Comparison of ENCODE assay signal across 1 cellular context in the genomic region with DNA sequence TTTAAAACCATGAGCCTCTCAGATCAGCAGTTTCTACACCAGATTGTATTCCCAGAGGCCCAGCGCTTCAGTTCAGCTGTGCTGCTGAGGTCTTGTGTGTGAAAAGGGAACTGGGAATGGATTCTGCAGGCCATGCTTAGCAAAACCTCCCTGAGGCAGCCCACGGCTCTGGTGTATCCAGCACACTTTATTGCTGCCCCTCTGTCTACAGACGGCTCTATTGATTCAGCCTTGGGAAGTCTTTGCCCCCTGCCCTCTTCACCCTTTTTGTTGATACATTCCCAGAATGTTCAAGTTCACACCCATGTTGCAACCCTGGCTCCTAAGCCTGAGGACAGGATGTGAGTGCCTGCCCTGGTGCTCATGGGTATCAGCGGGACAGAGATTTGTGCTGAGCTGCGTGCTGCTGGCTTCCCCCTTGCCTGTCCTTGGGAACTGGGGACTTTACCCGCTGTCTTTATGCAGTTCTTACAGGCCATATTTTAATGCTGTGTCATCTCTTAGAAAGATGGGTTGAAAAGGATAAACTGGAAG.
TF ChIP-seq lines count a peak whose summit lies in the region.

No MANE protein-coding gene starts in this region.

TF ChIP-seq in HepG2, 621 proteins besides CTCF, POLR2A, EP300 and RAD21 (continued from another document and continues in another):
- TF ChIP-seq SP4 (CRISPR knock-in tag; IDR thresholded peaks at IDR 0.05) (peak; percentile 68; the same call in 1 of the 2 replicates), ZSCAN31 (CRISPR knock-in tag; IDR thresholded peaks at IDR 0.05; ENCODE audit: low read depth) (peak; percentile 65; the same call in 1 of the 2 replicates), ZNF20 (CRISPR knock-in tag; IDR thresholded peaks at IDR 0.05) (no peak), KAT8 (CRISPR knock-in tag; IDR thresholded peaks at IDR 0.05) (peak; percentile 83), ZNF660 (CRISPR knock-in tag; IDR thresholded peaks at IDR 0.05; ENCODE audit: borderline replicate concordance, low read depth) (no peak), BCLAF1 (IDR thresholded peaks at IDR 0.05) (no peak), MTF2 (CRISPR knock-in tag; IDR thresholded peaks at IDR 0.05; ENCODE audit: borderline replicate concordance) (no peak), NFYB (CRISPR knock-in tag; IDR thresholded peaks at IDR 0.05) (no peak), MEF2D (CRISPR knock-in tag; IDR thresholded peaks at IDR 0.05) (peak; percentile 97), KMT2A (CRISPR knock-in tag; IDR thresholded peaks at IDR 0.05) (peak; percentile 91), ARID5B (CRISPR knock-in tag; IDR thresholded peaks at IDR 0.05) (peak; percentile 99), CSRNP1 (CRISPR knock-in tag; IDR thresholded peaks at IDR 0.05) (peak; percentile 37; the same call in 1 of the 2 replicates), ZBTB26 (CRISPR knock-in tag; IDR thresholded peaks at IDR 0.05; ENCODE audit: borderline replicate concordance) (peak; percentile 67; the same call in 1 of the 2 replicates), ZBTB20 (CRISPR knock-in tag; IDR thresholded peaks at IDR 0.05; ENCODE audit: borderline replicate concordance, low read depth) (peak; percentile 90; the same call in 1 of the 2 replicates), EHMT2 (IDR thresholded peaks at IDR 0.05; ENCODE audit: borderline replicate concordance, low read depth, low read length) (no peak), ISL2 (CRISPR knock-in tag; IDR thresholded peaks at IDR 0.05) (peak; percentile 95), STAG1 (CRISPR knock-in tag; IDR thresholded peaks at IDR 0.05) (peak; percentile 41), TEAD2 (CRISPR knock-in tag; IDR thresholded peaks at IDR 0.05) (no peak), NFKBIZ (CRISPR knock-in tag; IDR thresholded peaks at IDR 0.05) (peak; percentile 90; the same call in 1 of the 2 replicates), SMARCE1 (IDR thresholded peaks at IDR 0.05; ENCODE audit: borderline replicate concordance) (no peak), REPIN1 (CRISPR knock-in tag; IDR thresholded peaks at IDR 0.05; ENCODE audit: borderline replicate concordance, low read depth) (peak; percentile 98), CCAR2 (optimal IDR thresholded peaks at IDR 0.05; ENCODE audit: low read depth, low read length) (no peak), ZNF556 (CRISPR knock-in tag; IDR thresholded peaks at IDR 0.05; ENCODE audit: borderline replicate concordance) (peak; percentile 78; the same call in 1 of the 2 replicates), ZNF772 (CRISPR knock-in tag; IDR thresholded peaks at IDR 0.05) (peak; percentile 60; the same call in 1 of the 2 replicates), JDP2 (CRISPR knock-in tag; IDR thresholded peaks at IDR 0.05; ENCODE audit: borderline replicate concordance) (peak; percentile 59; the same call in 1 of the 2 replicates), ZNF256 (CRISPR knock-in tag; conservative IDR thresholded peaks at IDR 0.05) (no peak), NFYC (CRISPR knock-in tag; IDR thresholded peaks at IDR 0.05) (no peak; the same call in 1 of the 2 replicates), JUND (CRISPR knock-in tag; IDR thresholded peaks at IDR 0.05) (peak; percentile 63; the same call in 1 of the 2 replicates), ZNF552 (CRISPR knock-in tag; IDR thresholded peaks at IDR 0.05; ENCODE audit: borderline replicate concordance) (0 out of 2 replicates have a peak, but pooled peaks have one; percentile 28), PBX3 (CRISPR knock-in tag; IDR thresholded peaks at IDR 0.05; ENCODE audit: borderline replicate concordance) (no peak), KLF12 (CRISPR knock-in tag; IDR thresholded peaks at IDR 0.05; ENCODE audit: borderline replicate concordance) (0 out of 2 replicates have a peak, but pooled peaks have one; percentile 72), TAF1 (CRISPR knock-in tag; IDR thresholded peaks at IDR 0.05) (no peak)
- TF ChIP-seq, protein P1, sequence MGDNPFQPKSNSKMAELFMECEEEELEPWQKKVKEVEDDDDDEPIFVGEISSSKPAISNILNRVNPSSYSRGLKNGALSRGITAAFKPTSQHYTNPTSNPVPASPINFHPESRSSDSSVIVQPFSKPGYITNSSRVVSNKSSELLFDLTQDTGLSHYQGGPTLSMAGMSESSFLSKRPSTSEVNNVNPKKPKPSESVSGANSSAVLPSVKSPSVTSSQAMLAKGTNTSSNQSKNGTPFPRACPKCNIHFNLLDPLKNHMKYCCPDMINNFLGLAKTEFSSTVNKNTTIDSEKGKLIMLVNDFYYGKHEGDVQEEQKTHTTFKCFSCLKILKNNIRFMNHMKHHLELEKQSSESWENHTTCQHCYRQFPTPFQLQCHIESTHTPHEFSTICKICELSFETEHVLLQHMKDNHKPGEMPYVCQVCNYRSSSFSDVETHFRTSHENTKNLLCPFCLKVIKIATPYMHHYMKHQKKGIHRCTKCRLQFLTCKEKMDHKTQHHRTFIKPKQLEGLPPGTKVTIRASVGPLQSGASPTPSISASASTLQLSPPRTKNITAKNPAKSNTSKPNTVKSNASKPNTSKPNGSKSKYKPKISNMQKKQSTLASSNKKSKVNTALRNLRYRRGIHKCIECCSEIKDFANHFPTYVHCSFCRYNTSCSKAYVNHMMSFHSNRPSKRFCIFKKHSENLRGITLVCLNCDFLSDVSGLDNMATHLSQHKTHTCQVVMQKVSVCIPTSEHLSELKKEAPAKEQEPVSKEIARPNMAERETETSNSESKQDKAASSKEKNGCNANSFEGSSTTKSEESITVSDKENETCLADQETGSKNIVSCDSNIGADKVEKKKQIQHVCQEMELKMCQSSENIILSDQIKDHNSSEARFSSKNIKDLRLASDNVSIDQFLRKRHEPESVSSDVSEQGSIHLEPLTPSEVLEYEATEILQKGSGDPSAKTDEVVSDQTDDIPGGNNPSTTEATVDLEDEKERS (CRISPR knock-in tag; IDR thresholded peaks at IDR 0.05): peak; percentile 95
- TF ChIP-seq, protein P2, sequence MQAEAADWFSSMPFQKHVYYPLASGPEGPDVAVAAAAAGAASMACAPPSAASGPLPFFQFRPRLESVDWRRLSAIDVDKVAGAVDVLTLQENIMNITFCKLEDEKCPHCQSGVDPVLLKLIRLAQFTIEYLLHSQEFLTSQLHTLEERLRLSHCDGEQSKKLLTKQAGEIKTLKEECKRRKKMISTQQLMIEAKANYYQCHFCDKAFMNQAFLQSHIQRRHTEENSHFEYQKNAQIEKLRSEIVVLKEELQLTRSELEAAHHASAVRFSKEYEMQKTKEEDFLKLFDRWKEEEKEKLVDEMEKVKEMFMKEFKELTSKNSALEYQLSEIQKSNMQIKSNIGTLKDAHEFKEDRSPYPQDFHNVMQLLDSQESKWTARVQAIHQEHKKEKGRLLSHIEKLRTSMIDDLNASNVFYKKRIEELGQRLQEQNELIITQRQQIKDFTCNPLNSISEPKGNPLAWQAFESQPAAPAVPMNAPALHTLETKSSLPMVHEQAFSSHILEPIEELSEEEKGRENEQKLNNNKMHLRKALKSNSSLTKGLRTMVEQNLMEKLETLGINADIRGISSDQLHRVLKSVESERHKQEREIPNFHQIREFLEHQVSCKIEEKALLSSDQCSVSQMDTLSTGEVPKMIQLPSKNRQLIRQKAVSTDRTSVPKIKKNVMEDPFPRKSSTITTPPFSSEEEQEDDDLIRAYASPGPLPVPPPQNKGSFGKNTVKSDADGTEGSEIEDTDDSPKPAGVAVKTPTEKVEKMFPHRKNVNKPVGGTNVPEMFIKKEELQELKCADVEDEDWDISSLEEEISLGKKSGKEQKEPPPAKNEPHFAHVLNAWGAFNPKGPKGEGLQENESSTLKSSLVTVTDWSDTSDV (CRISPR knock-in tag; IDR thresholded peaks at IDR 0.05): no peak
- TF ChIP-seq, protein P3, sequence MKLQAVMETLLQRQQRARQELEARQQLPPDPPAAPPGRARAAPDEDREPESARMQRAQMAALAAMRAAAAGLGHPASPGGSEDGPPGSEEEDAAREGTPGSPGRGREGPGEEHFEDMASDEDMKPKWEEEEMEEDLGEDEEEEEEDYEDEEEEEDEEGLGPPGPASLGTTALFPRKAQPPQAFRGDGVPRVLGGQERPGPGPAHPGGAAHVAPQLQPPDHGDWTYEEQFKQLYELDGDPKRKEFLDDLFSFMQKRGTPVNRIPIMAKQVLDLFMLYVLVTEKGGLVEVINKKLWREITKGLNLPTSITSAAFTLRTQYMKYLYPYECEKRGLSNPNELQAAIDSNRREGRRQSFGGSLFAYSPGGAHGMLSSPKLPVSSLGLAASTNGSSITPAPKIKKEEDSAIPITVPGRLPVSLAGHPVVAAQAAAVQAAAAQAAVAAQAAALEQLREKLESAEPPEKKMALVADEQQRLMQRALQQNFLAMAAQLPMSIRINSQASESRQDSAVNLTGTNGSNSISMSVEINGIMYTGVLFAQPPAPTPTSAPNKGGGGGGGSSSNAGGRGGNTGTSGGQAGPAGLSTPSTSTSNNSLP (IDR thresholded peaks at IDR 0.05; ENCODE audit: low read depth, low read length): peak; percentile 63; the same call in 1 of the 2 replicates
- TF ChIP-seq, protein P4, sequence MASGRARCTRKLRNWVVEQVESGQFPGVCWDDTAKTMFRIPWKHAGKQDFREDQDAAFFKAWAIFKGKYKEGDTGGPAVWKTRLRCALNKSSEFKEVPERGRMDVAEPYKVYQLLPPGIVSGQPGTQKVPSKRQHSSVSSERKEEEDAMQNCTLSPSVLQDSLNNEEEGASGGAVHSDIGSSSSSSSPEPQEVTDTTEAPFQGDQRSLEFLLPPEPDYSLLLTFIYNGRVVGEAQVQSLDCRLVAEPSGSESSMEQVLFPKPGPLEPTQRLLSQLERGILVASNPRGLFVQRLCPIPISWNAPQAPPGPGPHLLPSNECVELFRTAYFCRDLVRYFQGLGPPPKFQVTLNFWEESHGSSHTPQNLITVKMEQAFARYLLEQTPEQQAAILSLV (CRISPR knock-in tag; IDR thresholded peaks at IDR 0.05; ENCODE audit: borderline replicate concordance): peak; percentile 84; the same call in 1 of the 2 replicates
